In the genomic region with DNA sequence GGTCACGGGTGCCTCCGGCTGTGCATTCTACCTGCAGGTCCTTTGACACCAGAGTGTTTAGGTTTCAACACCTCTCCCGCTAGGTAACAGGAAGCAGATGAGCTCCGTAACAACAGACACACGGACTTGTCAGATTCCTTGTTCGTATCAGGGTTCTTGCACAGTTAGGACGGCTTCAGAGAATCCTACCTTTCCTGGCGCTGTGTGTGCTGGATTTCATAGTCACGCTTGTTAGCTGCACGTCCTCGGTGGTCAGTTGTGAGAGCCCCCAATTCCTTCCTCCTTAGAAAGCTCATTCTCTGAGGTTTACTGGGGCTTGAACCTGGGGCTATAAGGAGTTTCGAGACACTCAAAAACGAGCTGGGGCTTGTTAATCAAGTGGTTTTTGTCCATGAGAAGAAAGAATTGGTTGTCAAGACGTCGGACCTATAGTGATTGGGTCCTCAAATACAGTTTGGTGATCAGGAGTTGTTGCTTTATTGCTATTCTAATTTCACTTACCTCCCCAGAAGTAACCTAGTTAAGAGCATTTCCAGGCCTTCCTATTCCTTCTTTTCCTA, we compare ENCODE assay signal across 8 cellular contexts. TPM values are rescaled to one million over a fixed set of nuclear protein-coding genes. Genes with fewer than 3 reads are reported as not detected.
DNase-seq lines count a peak whose midpoint lies in the region; ATAC-seq and TF ChIP-seq lines count a peak whose summit lies in the region.

No MANE protein-coding gene starts in this region.

- H3K9me3 ChIP-seq in iPS-15b (ENCODE audit: control insufficient read depth, insufficient read depth, low read length), result no peaks in the 10 kb centered on the region
- H3K9me3 ChIP-seq in spleen, result no peaks in the 10 kb centered on the region

- peaks cover 46% of the 10 kb centered on the region for H3K4me1 Mint-ChIP-seq in activated CD4-positive, alpha-beta memory T cell treated with anti-CD3 and anti-CD28 coated beads, Interleukin-2, amount 10 ng/mL, durations not matched to agents 7 days and 5 days

- H3K27ac Mint-ChIP-seq in activated CD4-positive, alpha-beta memory T cell treated with anti-CD3 and anti-CD28 coated beads, Interleukin-2, amount 10 ng/mL, durations not matched to agents 7 days and 5 days, result peak overlapping the region; percentile 100

- no peaks in the 10 kb centered on the region for H3K27me3 ChIP-seq in H7 (ENCODE audit: control insufficient read depth, insufficient read depth, low read length)
- H3K27me3 ChIP-seq in iPS-15b (ENCODE audit: control insufficient read depth, insufficient read depth, low read length), result no peaks in the 10 kb centered on the region
- H3K27me3 ChIP-seq in spleen (replicated peaks in 1 of 7), result no peaks in the 10 kb centered on the region

- H3K4me3 ChIP-seq in AG09309 (ENCODE audit: control insufficient read depth, low read depth, low read length) (peak overlapping the region; percentile 70), H7 (ENCODE audit: insufficient read depth, low read depth, low read length) (peak overlapping the region; percentile 61), iPS-15b (ENCODE audit: low read depth, low read length) (peak overlapping the region; percentile 85), spleen (peak overlapping the region; percentile 58 to 98 (median 69))

- H3K36me3 ChIP-seq in H7 (replicated peaks; ENCODE audit: control insufficient read depth, insufficient read depth, low read length), result peaks cover 4% of the 10 kb centered on the region
- peaks cover 5% of the 10 kb centered on the region for H3K36me3 ChIP-seq in iPS-15b (ENCODE audit: control insufficient read depth, insufficient read depth, low read length)
- peaks cover 0 to 41% (median 7%) of the 10 kb centered on the region in 6 donors for H3K36me3 ChIP-seq in spleen

- H3K4me1 ChIP-seq in iPS-15b (ENCODE audit: control insufficient read depth, insufficient read depth, low read length) (no peaks in the 10 kb centered on the region), spleen (peaks cover 20 to 67% (median 45%) of the 10 kb centered on the region in 6 donors)

- intact Hi-C loops in spleen (cut with DNase I; ENCODE audit: low total_unique reads), result no loop called here

- H3K27ac ChIP-seq in spleen, result peak overlapping the region; percentile 58 to 95 (median 92)

- POLR2A ChIA-PET in activated CD4-positive, alpha-beta memory T cell treated with anti-CD3 and anti-CD28 coated beads, Interleukin-2, amount 10 ng/mL, durations not matched to agents 7 days and 5 days (lab: Charles Lee), result interaction anchor here (0.8 to 7.1 kb wide), 32 partner anchors 11 to 551 kb away, joined by 3 to 161 read pairs (median 6); a partner anchor contains a TSS

- TF ChIP-seq POLR2A in spleen (IDR thresholded peaks at IDR 0.05), result no peak

- H3K27me3 Mint-ChIP-seq in activated CD4-positive, alpha-beta memory T cell treated with anti-CD3 and anti-CD28 coated beads, Interleukin-2, amount 10 ng/mL, durations not matched to agents 7 days and 5 days, result no peaks in the 10 kb centered on the region

- DNase-seq in AG09309 (ENCODE audit: low read depth), result no peak
- no peak for DNase-seq in H7
- no peak for DNase-seq in activated CD4-positive, alpha-beta memory T cell treated with anti-CD3 and anti-CD28 coated beads, Interleukin-2, amount 10 ng/mL, durations not matched to agents 7 days and 5 days
- DNase-seq in spleen, result no peak
- no peak for DNase-seq in activated CD4-positive, CD25-positive, alpha-beta regulatory T cell treated with anti-CD3 and anti-CD28 coated beads, Interleukin-2, amount 50 U/mL, for 72 hours

- ATAC-seq in GM18873 (IDR thresholded peaks at IDR 0.05; ENCODE audit: low FRiP score, unreplicated experiment) (no peak), GM18867 (IDR thresholded peaks at IDR 0.05; ENCODE audit: unreplicated experiment) (no peak)

- peak overlapping the region; percentile 90 for H3K4me3 Mint-ChIP-seq in activated CD4-positive, alpha-beta memory T cell treated with anti-CD3 and anti-CD28 coated beads, Interleukin-2, amount 10 ng/mL, durations not matched to agents 7 days and 5 days

- TF ChIP-seq CTCF in AG09309 (IDR thresholded peaks at IDR 0.05; ENCODE audit: control insufficient read depth, insufficient read depth, low read depth, low read length, missing control alignments) (no peak), spleen (IDR thresholded peaks at IDR 0.05 in 8 of 11, conservative IDR thresholded peaks at IDR 0.05 in 3 of 11) (no peak)

- no peaks in the 10 kb centered on the region for H3K9me3 Mint-ChIP-seq in activated CD4-positive, alpha-beta memory T cell treated with anti-CD3 and anti-CD28 coated beads, Interleukin-2, amount 10 ng/mL, durations not matched to agents 7 days and 5 days

- H3K9ac ChIP-seq in iPS-15b (ENCODE audit: low read depth, low read length), result peak overlapping the region; percentile 93

- CTCF ChIA-PET in activated CD4-positive, alpha-beta memory T cell treated with anti-CD3 and anti-CD28 coated beads, Interleukin-2, amount 10 ng/mL, durations not matched to agents 7 days and 5 days (lab: Charles Lee), result interaction anchor here (0.7 to 3.7 kb wide), 17 partner anchors 8 to 197 kb away, joined by 3 to 33 read pairs (median 4); a partner anchor contains a TSS

- peaks cover 46% of the 10 kb centered on the region for H3K36me3 Mint-ChIP-seq in activated CD4-positive, alpha-beta memory T cell treated with anti-CD3 and anti-CD28 coated beads, Interleukin-2, amount 10 ng/mL, durations not matched to agents 7 days and 5 days (ENCODE audit: low read depth)

- WGBS in spleen, 5 donors, result 2 to 9% (median 4%) methylated on average over 10 to 15 of the region's 15 CpGs

RNA-seq across cellular contexts. Expression of a gene that starts 0.7 kb away (rescaled TPM):
- 13.9 and 23.7 TPM in 2 replicates for total RNA-seq in H7 (2014; rRNA removed; shearing (Covaris generic))
- total RNA-seq in activated CD4-positive, alpha-beta memory T cell treated with anti-CD3 and anti-CD28 coated beads, Interleukin-2, amount 10 ng/mL, durations not matched to agents 7 days and 5 days, result 100 to 1,000 TPM; 159 to 163 TPM
- total RNA-seq in spleen, result 10 to 100 TPM; 29.5 to 66.3 (median 42.5) TPM
- 100 to 1,000 TPM in 1 of 3 donors, 10 to 100 TPM in 2; 49.4 to 173 (median 72.7) TPM for polyA plus RNA-seq in spleen

RNA-seq across cellular contexts. Expression of a gene that starts 29.2 kb away (rescaled TPM):
- 67.6 and 76.2 TPM in 2 replicates for total RNA-seq in H7 (2014; rRNA removed; shearing (Covaris generic))
- 1 to 10 TPM in 1 of 2 experiments, under 1 TPM in 1; 0.91 to 1.2 TPM for total RNA-seq in activated CD4-positive, alpha-beta memory T cell treated with anti-CD3 and anti-CD28 coated beads, Interleukin-2, amount 10 ng/mL, durations not matched to agents 7 days and 5 days
- 10 to 100 TPM in 1 of 7 donors, 1 to 10 TPM in 6; 2.4 to 13.0 (median 4.4) TPM for total RNA-seq in spleen
- 1 to 10 TPM; 1.2 to 3.5 (median 1.4) TPM for polyA plus RNA-seq in spleen

RNA-seq across cellular contexts. Expression of a gene that starts 33.2 kb away (rescaled TPM):
- 24.2 and 25.5 TPM in 2 replicates for total RNA-seq in H7 (2014; rRNA removed; shearing (Covaris generic))
- 10 to 100 TPM; 26.6 to 27.1 TPM for total RNA-seq in activated CD4-positive, alpha-beta memory T cell treated with anti-CD3 and anti-CD28 coated beads, Interleukin-2, amount 10 ng/mL, durations not matched to agents 7 days and 5 days
- 100 to 1,000 TPM in 2 of 7 donors, 10 to 100 TPM in 5; 43.9 to 113 (median 59.8) TPM for total RNA-seq in spleen
- polyA plus RNA-seq in spleen, result 10 to 100 TPM; 18.9 to 34.4 (median 19.9) TPM

RNA-seq across cellular contexts. Expression of a gene that starts 38.8 kb away (rescaled TPM):
- 84.4 and 94.7 TPM in 2 replicates for total RNA-seq in H7 (2014; rRNA removed; shearing (Covaris generic))
- 10 to 100 TPM; 82.0 to 85.7 TPM for total RNA-seq in activated CD4-positive, alpha-beta memory T cell treated with anti-CD3 and anti-CD28 coated beads, Interleukin-2, amount 10 ng/mL, durations not matched to agents 7 days and 5 days
- total RNA-seq in spleen, result 100 to 1,000 TPM in 4 of 7 donors, 10 to 100 TPM in 3; 83.3 to 216 (median 109) TPM
- polyA plus RNA-seq in spleen, result 10 to 100 TPM; 46.7 to 79.9 (median 56.1) TPM

RNA-seq across cellular contexts. Expression of a gene that starts 42.4 kb away (rescaled TPM):
- total RNA-seq in H7 (2014; rRNA removed; shearing (Covaris generic)), result 22.4 and 25.4 TPM in 2 replicates
- total RNA-seq in activated CD4-positive, alpha-beta memory T cell treated with anti-CD3 and anti-CD28 coated beads, Interleukin-2, amount 10 ng/mL, durations not matched to agents 7 days and 5 days, result 10 to 100 TPM; 10.5 to 13.9 TPM
- total RNA-seq in spleen, result 100 to 1,000 TPM in 5 of 7 donors, 10 to 100 TPM in 2; 59.1 to 129 (median 119) TPM
- 100 to 1,000 TPM; 136 to 227 (median 219) TPM for polyA plus RNA-seq in spleen
